ENCODE assay signal across 8 cellular contexts in the genomic region with DNA sequence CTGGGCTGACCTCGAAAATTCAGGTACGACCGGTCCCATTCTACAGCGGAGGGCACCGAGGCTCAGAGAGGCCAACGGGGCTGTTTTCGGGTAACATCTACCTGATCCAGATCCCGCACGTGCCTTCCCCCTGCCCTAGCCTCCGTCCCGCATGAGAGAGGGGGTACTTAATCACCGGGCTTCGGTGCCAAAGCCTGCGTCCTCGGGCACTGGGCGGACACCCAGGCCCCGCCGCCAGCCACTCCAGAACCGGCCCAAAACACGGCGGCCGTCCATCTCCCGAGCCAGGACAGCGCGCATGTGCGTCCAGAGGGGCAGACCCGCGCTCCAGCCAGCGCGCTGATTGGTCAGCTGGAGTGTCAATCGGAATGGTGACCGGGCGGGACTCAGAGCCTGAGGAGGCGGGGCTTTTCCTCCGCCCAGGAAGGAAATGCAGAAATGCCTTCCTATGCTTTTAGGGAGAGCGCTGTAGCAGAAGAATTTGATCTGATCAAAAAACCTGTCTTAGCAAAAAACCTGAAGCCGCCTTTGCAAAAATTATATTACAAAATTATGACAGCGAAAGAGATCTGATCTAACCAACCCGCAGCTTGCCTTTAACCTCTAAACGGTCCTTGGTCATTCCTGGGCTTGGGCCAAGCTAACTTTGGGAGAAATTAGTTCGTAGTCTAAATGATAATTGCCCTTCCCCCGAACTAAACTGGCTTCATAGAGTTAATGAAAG. TPM values are rescaled to one million over a fixed set of nuclear protein-coding genes. Genes with fewer than 3 reads are reported as not detected.
A peak's percentile ranks its signal among the peaks of the same experiment; 100 is the strongest.
DNase-seq lines count a peak whose midpoint lies in the region; ATAC-seq, FAIRE-seq and TF ChIP-seq lines count a peak whose summit lies in the region.

A gene with protein sequence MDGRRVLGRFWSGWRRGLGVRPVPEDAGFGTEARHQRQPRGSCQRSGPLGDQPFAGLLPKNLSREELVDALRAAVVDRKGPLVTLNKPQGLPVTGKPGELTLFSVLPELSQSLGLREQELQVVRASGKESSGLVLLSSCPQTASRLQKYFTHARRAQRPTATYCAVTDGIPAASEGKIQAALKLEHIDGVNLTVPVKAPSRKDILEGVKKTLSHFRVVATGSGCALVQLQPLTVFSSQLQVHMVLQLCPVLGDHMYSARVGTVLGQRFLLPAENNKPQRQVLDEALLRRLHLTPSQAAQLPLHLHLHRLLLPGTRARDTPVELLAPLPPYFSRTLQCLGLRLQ (minus strand): TSS at position 294 of the 724 bp plus-strand sequence. CDS start 18 bp downstream, at position 276.

- intact Hi-C loops in dendritic cell treated with granulocyte-macrophage colony-stimulating factor and Interleukin-4, amounts not matched to agents 40 ng/mL and 50 ng/mL, for 4 days (cut with micrococcal nuclease) = loop anchor here (5.0 kb wide), 1 partner anchor 88 kb away; a partner anchor contains a TSS
- intact Hi-C loops in left lung (cut with DNase I) = no loop called here

- H3K27me3 ChIP-seq in BE2C (no peaks in the 10 kb centered on the region), left lung (no peaks in the 10 kb centered on the region)

- H3K36me3 Mint-ChIP-seq in dendritic cell treated with granulocyte-macrophage colony-stimulating factor and Interleukin-4, amounts not matched to agents 40 ng/mL and 50 ng/mL, for 4 days (ENCODE audit: low read depth) = peaks cover 48% of the 10 kb centered on the region

- ATAC-seq in HG03457 (IDR thresholded peaks at IDR 0.05; ENCODE audit: unreplicated experiment) (peak; percentile 99), left lung (peak; percentile 99)

- H3K27ac ChIP-seq in left lung = peak within 1 kb of the TSS; percentile 74 to 79

- peaks cover 31% of the 10 kb centered on the region for H3K4me1 Mint-ChIP-seq in dendritic cell treated with granulocyte-macrophage colony-stimulating factor and Interleukin-4, amounts not matched to agents 40 ng/mL and 50 ng/mL, for 4 days (ENCODE audit: low read depth)

- no peaks in the 10 kb centered on the region for H3K9me3 Mint-ChIP-seq in dendritic cell treated with granulocyte-macrophage colony-stimulating factor and Interleukin-4, amounts not matched to agents 40 ng/mL and 50 ng/mL, for 4 days

- DNase-seq in BE2C (peak; percentile 89), GM19239 (ENCODE audit: insufficient read length, low spot score) (peak; percentile 96), NCI-H748 treated with DMSO at 0.1 percent for 48 hours (lab: John Stamatoyannopoulos, UW) (peak; percentile 74), left lung (peak; percentile 98 to 99)
- DNase-seq in activated CD4-positive, alpha-beta T cell treated with anti-CD3 and anti-CD28 coated beads, Interleukin-2, amount 50 U/mL, for 24 hours (ENCODE audit: low read depth in 1 of 2, low spot score in 1 of 2) = peak; percentile 95 to 97
- peak; percentile 98 to 99 for DNase-seq in stimulated activated CD4-positive, alpha-beta T cell treated with anti-CD3 and anti-CD28 coated beads, Interleukin-2, amount 100 ng/mL, for 48 hours

- peak; percentile 87 for FAIRE-seq in GM19239 (lab: Jason Lieb, UNC)

- H3K4me3 ChIP-seq in BE2C (ENCODE audit: low read depth, low read length) (peak within 1 kb of the TSS; percentile 81), left lung (peak within 1 kb of the TSS; percentile 79 to 82)

- H3K9me3 ChIP-seq in BE2C (no peaks in the 10 kb centered on the region), left lung (no peaks in the 10 kb centered on the region)

- no peaks in the 10 kb centered on the region for H3K4me1 ChIP-seq in BE2C
- peaks cover 10 to 21% of the 10 kb centered on the region in 2 donors for H3K4me1 ChIP-seq in left lung

- no peaks in the 10 kb centered on the region for H3K27me3 Mint-ChIP-seq in dendritic cell treated with granulocyte-macrophage colony-stimulating factor and Interleukin-4, amounts not matched to agents 40 ng/mL and 50 ng/mL, for 4 days

- H3K36me3 ChIP-seq in BE2C (no peaks in the 10 kb centered on the region), left lung (peaks cover 0 to 30% of the 10 kb centered on the region in 2 donors)

- TF ChIP-seq CTCF in BE2C (IDR thresholded peaks at IDR 0.05; ENCODE audit: low read depth, low read length) (no peak), left lung (IDR thresholded peaks at IDR 0.05) (no peak)

- peak within 1 kb of the TSS; percentile 99 for H3K4me3 Mint-ChIP-seq in dendritic cell treated with granulocyte-macrophage colony-stimulating factor and Interleukin-4, amounts not matched to agents 40 ng/mL and 50 ng/mL, for 4 days

- H3K27ac Mint-ChIP-seq in dendritic cell treated with granulocyte-macrophage colony-stimulating factor and Interleukin-4, amounts not matched to agents 40 ng/mL and 50 ng/mL, for 4 days = peak within 1 kb of the TSS; percentile 90

RNA-seq across cellular contexts. Expression of the gene that starts here (rescaled TPM):
- 23.7 TPM for polyA plus RNA-seq in BE2C (2012; ENCODE audit: insufficient read depth, insufficient read length, low read depth)
- 10 to 100 TPM; 29.6 to 35.3 TPM for total RNA-seq in left lung

Comparison
In these comparisons a context has a peak if more than half of its experiments do, and no peak if none do; other contexts are left out.
1. Peak in every context shown above with its lines: DNase-seq, ATAC-seq, H3K4me3 ChIP-seq and H3K27ac ChIP-seq.